18 cellular contexts compared by ENCODE assay signal in genomic region chr3:148737104-148737525, GRCh38. TPM values are rescaled to one million over a fixed set of nuclear protein-coding genes. Genes with fewer than 3 reads are reported as not detected.
DNase-seq lines count a peak whose midpoint lies in the region; ATAC-seq and TF ChIP-seq lines count a peak whose summit lies in the region.
"Had no signal": no experiment of that assay in that cellular context is flagged by ENCODE, and none has a peak within 500 bp of the region (broad histone marks: within the 10 kb centered on the region; RNA-seq: fewer than 3 reads in every experiment).

No MANE protein-coding gene starts in this region.

- no peak for TF ChIP-seq CTCF in epithelial cell of esophagus (IDR thresholded peaks at IDR 0.05; ENCODE audit: insufficient read depth, low read depth, low read length, missing control alignments)
- TF ChIP-seq CTCF in omental fat pad (IDR thresholded peaks at IDR 0.05), result no peak

- no peak overlapping the region for H3K4me3 ChIP-seq in epithelial cell of esophagus (ENCODE audit: low read length)
- H3K4me3 ChIP-seq: HAP-1, heart right ventricle, thoracic aorta had no signal

- ATAC-seq in omental fat pad (ENCODE audit: low FRiP score), result peak; percentile 44
- ATAC-seq: activated CD4-positive, alpha-beta T cell treated with anti-CD3 and anti-CD28 coated beads for 36 hours had no signal

- peak; percentile 92 for DNase-seq in DMS53 (lab: John Stamatoyannopoulos, UW)
- DNase-seq in HuH-7 (ENCODE audit: low spot score), result peak; percentile 22
- peak; percentile 3 for DNase-seq in epithelial cell of esophagus (ENCODE audit: low read depth)
- no peak for DNase-seq in omental fat pad (ENCODE audit: low spot score)
- DNase-seq in SKM-1 (lab: John Stamatoyannopoulos, UW; ENCODE audit: unreplicated experiment), result no peak
- no peak for DNase-seq in activated CD4-positive, alpha-beta T cell treated with anti-CD3 and anti-CD28 coated beads for 1 hour
- DNase-seq in NCI-H2171 treated with DMSO at 0.1 percent for 48 hours (lab: John Stamatoyannopoulos, UW), result no peak
- DNase-seq in NCI-H446 (lab: John Stamatoyannopoulos, UW), result no peak
- DNase-seq: activated CD4-positive, alpha-beta T cell treated with anti-CD3 and anti-CD28 coated beads for 36 hours; activated naive CD4-positive, alpha-beta T cell; heart right ventricle; NCI-H2081; NCI-H82; stimulated activated CD4-positive, alpha-beta T cell treated with anti-CD3 and anti-CD28 coated beads, Interleukin-4, amount 100 ng/mL, for 4 hours; T-helper 2 cell had no signal

RNA-seq across cellular contexts. Expression of gene AGTR1, which starts 39.4 kb away (rescaled TPM):
- 100 to 1,000 TPM in 1 of 4 donors, 10 to 100 TPM in 3; 10.3 to 163 (median 47.1) TPM for total RNA-seq in omental fat pad
- total RNA-seq: activated CD4-positive, alpha-beta T cell treated with anti-CD3 and anti-CD28 coated beads for 36 hours; B cell had no signal

Comparison
In these comparisons a context has a peak if more than half of its experiments do, and no peak if none do; other contexts are left out.
1. DNase-seq: peak in DMS53 (single experiment), HuH-7 (single experiment) and epithelial cell of esophagus (single experiment); none in omental fat pad (single experiment), SKM-1 (single experiment), activated CD4-positive, alpha-beta T cell treated with anti-CD3 and anti-CD28 coated beads for 1 hour (single experiment), NCI-H2171 treated with DMSO at 0.1 percent for 48 hours (single experiment) and NCI-H446 (0 of 2).